ENCODE assay signal across 2 cellular contexts in genomic region chr4:106063009-106063408, GRCh38.
TF ChIP-seq lines count a peak whose summit lies in the region.

No MANE protein-coding gene starts in this region.

TF ChIP-seq in A549, 52 proteins besides CTCF, POLR2A, EP300 and RAD21:
- TF ChIP-seq CBX2 (IDR thresholded peaks at IDR 0.05; ENCODE audit: borderline replicate concordance, low read depth): no peak
- TF ChIP-seq RFX5 (IDR thresholded peaks at IDR 0.05): no peak
- no peak for TF ChIP-seq RCOR1 (IDR thresholded peaks at IDR 0.05; ENCODE audit: low read depth, low read length)
- TF ChIP-seq ESRRA (IDR thresholded peaks at IDR 0.05; ENCODE audit: borderline replicate concordance, low read length): no peak
- TF ChIP-seq, protein P1, sequence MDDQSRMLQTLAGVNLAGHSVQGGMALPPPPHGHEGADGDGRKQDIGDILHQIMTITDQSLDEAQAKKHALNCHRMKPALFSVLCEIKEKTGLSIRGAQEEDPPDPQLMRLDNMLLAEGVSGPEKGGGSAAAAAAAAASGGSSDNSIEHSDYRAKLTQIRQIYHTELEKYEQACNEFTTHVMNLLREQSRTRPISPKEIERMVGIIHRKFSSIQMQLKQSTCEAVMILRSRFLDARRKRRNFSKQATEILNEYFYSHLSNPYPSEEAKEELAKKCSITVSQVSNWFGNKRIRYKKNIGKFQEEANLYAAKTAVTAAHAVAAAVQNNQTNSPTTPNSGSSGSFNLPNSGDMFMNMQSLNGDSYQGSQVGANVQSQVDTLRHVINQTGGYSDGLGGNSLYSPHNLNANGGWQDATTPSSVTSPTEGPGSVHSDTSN (IDR thresholded peaks at IDR 0.05): no peak
TF ChIP-seq in A549: peak in this region for 0.

TF ChIP-seq in IMR-90, 13 proteins besides CTCF, POLR2A, EP300 and RAD21:
- no peak for TF ChIP-seq MAZ (IDR thresholded peaks at IDR 0.05; ENCODE audit: borderline replicate concordance, low read depth, low read length)
- TF ChIP-seq, protein P2, sequence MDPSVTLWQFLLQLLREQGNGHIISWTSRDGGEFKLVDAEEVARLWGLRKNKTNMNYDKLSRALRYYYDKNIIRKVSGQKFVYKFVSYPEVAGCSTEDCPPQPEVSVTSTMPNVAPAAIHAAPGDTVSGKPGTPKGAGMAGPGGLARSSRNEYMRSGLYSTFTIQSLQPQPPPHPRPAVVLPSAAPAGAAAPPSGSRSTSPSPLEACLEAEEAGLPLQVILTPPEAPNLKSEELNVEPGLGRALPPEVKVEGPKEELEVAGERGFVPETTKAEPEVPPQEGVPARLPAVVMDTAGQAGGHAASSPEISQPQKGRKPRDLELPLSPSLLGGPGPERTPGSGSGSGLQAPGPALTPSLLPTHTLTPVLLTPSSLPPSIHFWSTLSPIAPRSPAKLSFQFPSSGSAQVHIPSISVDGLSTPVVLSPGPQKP (IDR thresholded peaks at IDR 0.05; ENCODE audit: borderline replicate concordance, low read depth, low read length): no peak
- no peak for TF ChIP-seq MXI1 (IDR thresholded peaks at IDR 0.05; ENCODE audit: borderline replicate concordance, low read depth, low read length)
- no peak for TF ChIP-seq MAFK (IDR thresholded peaks at IDR 0.05; ENCODE audit: low read depth, low read length)
- no peak for TF ChIP-seq CHD1 (IDR thresholded peaks at IDR 0.05; ENCODE audit: low read depth, low read length)
- no peak for TF ChIP-seq NFE2L2 (IDR thresholded peaks at IDR 0.05; ENCODE audit: low read depth, low read length)
